ENCODE assay signal across 26 cellular contexts in the genomic region with DNA sequence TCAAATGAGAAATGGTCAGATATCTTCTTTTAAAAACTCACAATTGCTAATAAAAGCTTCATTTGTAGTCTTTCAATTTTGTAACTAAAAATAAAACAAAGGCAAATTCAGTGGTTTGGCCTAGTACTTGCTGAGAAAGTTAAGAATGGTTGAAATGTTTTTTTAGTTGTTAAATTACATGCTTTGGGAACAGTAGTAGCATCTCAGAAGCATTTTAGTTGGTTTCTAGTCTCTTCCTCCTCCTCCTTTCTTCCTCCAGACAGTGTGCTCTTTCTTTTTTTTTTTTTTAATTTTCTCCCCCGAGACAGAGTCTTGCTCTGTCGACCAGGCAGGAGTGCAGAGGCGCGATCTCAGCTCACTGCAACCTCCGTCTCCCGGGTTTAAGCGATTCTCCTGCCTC. TPM values are rescaled to one million over a fixed set of nuclear protein-coding genes. Genes with fewer than 3 reads are reported as not detected.
DNase-seq lines count a peak whose midpoint lies in the region; ATAC-seq and TF ChIP-seq lines count a peak whose summit lies in the region.
"Had no signal": no experiment of that assay in that cellular context is flagged by ENCODE, and none has a peak within 500 bp of the region (broad histone marks: within the 10 kb centered on the region; RNA-seq: fewer than 3 reads in every experiment).

No MANE protein-coding gene starts in this region.

- peaks cover 49% of the 10 kb centered on the region for H4K20me1 ChIP-seq in Karpas-422 (ENCODE audit: insufficient read depth, low read depth, low read length)

- no peak overlapping the region; the same call in 1 of the 2 replicates for H3K9ac ChIP-seq in Karpas-422 (ENCODE audit: low read length)
- H3K9ac ChIP-seq: neural progenitor cell had no signal

- peaks cover 6% of the 10 kb centered on the region for H3K4me1 Mint-ChIP-seq in nephron progenitor cell
- peaks cover 11% of the 10 kb centered on the region; the same call in 1 of the 2 replicates for H3K4me1 Mint-ChIP-seq in WTC11
- H3K4me1 Mint-ChIP-seq: neural progenitor cell had no signal

- H3K27me3 ChIP-seq in Karpas-422 (ENCODE audit: low read length): no peaks in the 10 kb centered on the region
- H3K27me3 ChIP-seq: neural progenitor cell had no signal

- no peaks in the 10 kb centered on the region for H3K27me3 Mint-ChIP-seq in nephron progenitor cell (ENCODE audit: low read depth, poor library complexity)
- no peaks in the 10 kb centered on the region for H3K27me3 Mint-ChIP-seq in WTC11 (ENCODE audit: low read depth)
- H3K27me3 Mint-ChIP-seq: activated naive CD4-positive, alpha-beta T cell treated with anti-CD3 and anti-CD28 coated beads, Interleukin-2, amount 50 U/mL, for 24 hours; T-cell had no signal

- POLR2A ChIA-PET in WTC11 (lab: Charles Lee): no interaction called here

- H3K9me3 ChIP-seq in Karpas-422 (ENCODE audit: low read length): no peaks in the 10 kb centered on the region
- H3K9me3 ChIP-seq: mucosa of descending colon had no signal

- H3K9me2 ChIP-seq in Karpas-422 (replicated peaks; ENCODE audit: insufficient read depth, low read length): no peaks in the 10 kb centered on the region

- H3K27ac Mint-ChIP-seq in nephron progenitor cell: peak overlapping the region; percentile 6
- no peak overlapping the region for H3K27ac Mint-ChIP-seq in WTC11
- H3K27ac Mint-ChIP-seq: activated naive CD4-positive, alpha-beta T cell treated with anti-CD3 and anti-CD28 coated beads, Interleukin-2, amount 50 U/mL, for 24 hours; CD8-positive, alpha-beta T cell; neural progenitor cell; stimulated activated effector memory CD8-positive, alpha-beta T cell treated with anti-CD3 and anti-CD28 coated beads, Interleukin-12 subunit alpha, Interleukin-12 subunit beta, amount 100 ng/mL, for 72 hours; T-cell had no signal

- no peak overlapping the region for H3K27ac ChIP-seq in Karpas-422 (ENCODE audit: low read length)
- H3K27ac ChIP-seq: neural progenitor cell, skin epidermis had no signal

- DNase-seq in Karpas-422: peak; percentile 45
- no peak for DNase-seq in nephron progenitor cell
- DNase-seq in WTC11 (ENCODE audit: low spot score): no peak
- DNase-seq in activated gamma-delta T cell treated with Interleukin-2 at 50 U/mL for 16 hours: no peak
- no peak for DNase-seq in DMS 273 treated with DMSO at 0.1 percent for 48 hours (lab: John Stamatoyannopoulos, UW)
- DNase-seq: activated CD4-positive, alpha-beta T cell treated with anti-CD3 and anti-CD28 coated beads for 4 hours; activated T-cell treated with anti-CD3 and anti-CD28 coated beads, Interleukin-2, amount 50 U/mL, for 4 hours; anterior cingulate cortex; CD8-positive, alpha-beta T cell; central memory CD4-positive, alpha-beta T cell; GF-D8; mucosa of descending colon; NCI-H1048; NCI-H2029; NCI-H226; NCI-H748 treated with DMSO at 0.1 percent for 48 hours; SHP77 treated with DMSO at 0.1 percent for 48 hours; stimulated activated CD4-positive, alpha-beta T cell treated with anti-CD3 and anti-CD28 coated beads, Interleukin-2, amount 100 ng/mL, for 24 hours; T-cell had no signal

- CTCF ChIA-PET in WTC11 (lab: Charles Lee): no interaction called here

- H3K36me3 ChIP-seq in Karpas-422 (ENCODE audit: insufficient read depth, low read length): no peaks in the 10 kb centered on the region
- H3K36me3 ChIP-seq: neural progenitor cell had no signal

- no peak overlapping the region for H3K4me3 ChIP-seq in Karpas-422 (ENCODE audit: low read length)
- H3K4me3 ChIP-seq: mucosa of descending colon, neural progenitor cell, skin epidermis had no signal

- H3K4me2 ChIP-seq in Karpas-422 (ENCODE audit: low read depth, low read length, poor library complexity, severe bottlenecking): peak overlapping the region; percentile 45
- H3K4me2 ChIP-seq: neural progenitor cell had no signal

- H3K36me3 Mint-ChIP-seq in nephron progenitor cell (ENCODE audit: low read depth): no peaks in the 10 kb centered on the region
- H3K36me3 Mint-ChIP-seq in WTC11: no peaks in the 10 kb centered on the region
- H3K36me3 Mint-ChIP-seq: neural progenitor cell; stimulated activated effector memory CD8-positive, alpha-beta T cell treated with anti-CD3 and anti-CD28 coated beads, Interleukin-12 subunit alpha, Interleukin-12 subunit beta, amount 100 ng/mL, for 72 hours had no signal

- ATAC-seq in GM18505 (IDR thresholded peaks at IDR 0.05; ENCODE audit: unreplicated experiment) (peak; percentile 47), GM21528 (IDR thresholded peaks at IDR 0.05; ENCODE audit: low FRiP score, unreplicated experiment) (peak; percentile 52), WTC11 (no peak)
- ATAC-seq: activated T-cell treated with anti-CD3 and anti-CD28 coated beads, Interleukin-2, amount 50 U/mL, for 4 hours; CD8-positive, alpha-beta T cell; HCT116; mucosa of descending colon; stimulated activated effector memory CD8-positive, alpha-beta T cell treated with anti-CD3 and anti-CD28 coated beads, Interleukin-12 subunit alpha, Interleukin-12 subunit beta, amount 100 ng/mL, for 72 hours; T-cell had no signal

- no peak for TF ChIP-seq POLR2A in GM18505 (IDR thresholded peaks at IDR 0.05; ENCODE audit: borderline replicate concordance, extremely low read depth, insufficient read depth, insufficient read length)

- no peaks in the 10 kb centered on the region for H3K79me2 ChIP-seq in Karpas-422 (ENCODE audit: low read length)

- no peak overlapping the region for H2AFZ ChIP-seq in Karpas-422 (ENCODE audit: low read length)
- H2AFZ ChIP-seq: neural progenitor cell had no signal

- H3K4me1 ChIP-seq in Karpas-422 (ENCODE audit: low read length): peaks cover 13% of the 10 kb centered on the region
- H3K4me1 ChIP-seq: neural progenitor cell had no signal

- no peaks in the 10 kb centered on the region for H3K9me3 Mint-ChIP-seq in nephron progenitor cell
- peaks cover 3% of the 10 kb centered on the region; the same call in 1 of the 2 replicates for H3K9me3 Mint-ChIP-seq in WTC11
- H3K9me3 Mint-ChIP-seq: activated naive CD4-positive, alpha-beta T cell treated with anti-CD3 and anti-CD28 coated beads, Interleukin-2, amount 50 U/mL, for 24 hours; activated T-cell treated with anti-CD3 and anti-CD28 coated beads, Interleukin-2, amount 50 U/mL, for 4 hours; CD8-positive, alpha-beta T cell; neural progenitor cell; stimulated activated effector memory CD8-positive, alpha-beta T cell treated with anti-CD3 and anti-CD28 coated beads, Interleukin-12 subunit alpha, Interleukin-12 subunit beta, amount 100 ng/mL, for 72 hours; T-cell had no signal

- H3K4me3 Mint-ChIP-seq in nephron progenitor cell (no peak overlapping the region), WTC11 (no peak overlapping the region)
- H3K4me3 Mint-ChIP-seq: activated naive CD4-positive, alpha-beta T cell treated with anti-CD3 and anti-CD28 coated beads, Interleukin-2, amount 50 U/mL, for 24 hours; activated T-cell treated with anti-CD3 and anti-CD28 coated beads, Interleukin-2, amount 50 U/mL, for 4 hours; CD8-positive, alpha-beta T cell; neural progenitor cell; stimulated activated effector memory CD8-positive, alpha-beta T cell treated with anti-CD3 and anti-CD28 coated beads, Interleukin-12 subunit alpha, Interleukin-12 subunit beta, amount 100 ng/mL, for 72 hours; T-cell had no signal

- TF ChIP-seq CTCF in nephron progenitor cell (IDR thresholded peaks at IDR 0.05) (no peak), WTC11 (IDR thresholded peaks at IDR 0.05) (no peak)

TF ChIP-seq in WTC11, 78 proteins besides CTCF, POLR2A, EP300 and RAD21 (continues in another document):
- TF ChIP-seq SMAD3 (CRISPR knock-in tag; IDR thresholded peaks at IDR 0.05; ENCODE audit: borderline replicate concordance): no peak
- TF ChIP-seq ZNF396 (CRISPR knock-in tag; IDR thresholded peaks at IDR 0.05; ENCODE audit: borderline replicate concordance): no peak
- no peak for TF ChIP-seq TCF7 (CRISPR knock-in tag; IDR thresholded peaks at IDR 0.05; ENCODE audit: low read depth)
- TF ChIP-seq JUN (CRISPR knock-in tag; IDR thresholded peaks at IDR 0.05): no peak
- TF ChIP-seq JAZF1 (CRISPR knock-in tag; IDR thresholded peaks at IDR 0.05): no peak
- TF ChIP-seq ZNF671 (CRISPR knock-in tag; IDR thresholded peaks at IDR 0.05): no peak
- TF ChIP-seq, protein P1, sequence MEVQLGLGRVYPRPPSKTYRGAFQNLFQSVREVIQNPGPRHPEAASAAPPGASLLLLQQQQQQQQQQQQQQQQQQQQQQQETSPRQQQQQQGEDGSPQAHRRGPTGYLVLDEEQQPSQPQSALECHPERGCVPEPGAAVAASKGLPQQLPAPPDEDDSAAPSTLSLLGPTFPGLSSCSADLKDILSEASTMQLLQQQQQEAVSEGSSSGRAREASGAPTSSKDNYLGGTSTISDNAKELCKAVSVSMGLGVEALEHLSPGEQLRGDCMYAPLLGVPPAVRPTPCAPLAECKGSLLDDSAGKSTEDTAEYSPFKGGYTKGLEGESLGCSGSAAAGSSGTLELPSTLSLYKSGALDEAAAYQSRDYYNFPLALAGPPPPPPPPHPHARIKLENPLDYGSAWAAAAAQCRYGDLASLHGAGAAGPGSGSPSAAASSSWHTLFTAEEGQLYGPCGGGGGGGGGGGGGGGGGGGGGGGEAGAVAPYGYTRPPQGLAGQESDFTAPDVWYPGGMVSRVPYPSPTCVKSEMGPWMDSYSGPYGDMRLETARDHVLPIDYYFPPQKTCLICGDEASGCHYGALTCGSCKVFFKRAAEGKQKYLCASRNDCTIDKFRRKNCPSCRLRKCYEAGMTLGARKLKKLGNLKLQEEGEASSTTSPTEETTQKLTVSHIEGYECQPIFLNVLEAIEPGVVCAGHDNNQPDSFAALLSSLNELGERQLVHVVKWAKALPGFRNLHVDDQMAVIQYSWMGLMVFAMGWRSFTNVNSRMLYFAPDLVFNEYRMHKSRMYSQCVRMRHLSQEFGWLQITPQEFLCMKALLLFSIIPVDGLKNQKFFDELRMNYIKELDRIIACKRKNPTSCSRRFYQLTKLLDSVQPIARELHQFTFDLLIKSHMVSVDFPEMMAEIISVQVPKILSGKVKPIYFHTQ (CRISPR knock-in tag; IDR thresholded peaks at IDR 0.05): no peak
- no peak for TF ChIP-seq CBFB (CRISPR knock-in tag; IDR thresholded peaks at IDR 0.05; ENCODE audit: low read depth)
- no peak for TF ChIP-seq TEAD1 (CRISPR knock-in tag; IDR thresholded peaks at IDR 0.05)
- TF ChIP-seq, protein P2, sequence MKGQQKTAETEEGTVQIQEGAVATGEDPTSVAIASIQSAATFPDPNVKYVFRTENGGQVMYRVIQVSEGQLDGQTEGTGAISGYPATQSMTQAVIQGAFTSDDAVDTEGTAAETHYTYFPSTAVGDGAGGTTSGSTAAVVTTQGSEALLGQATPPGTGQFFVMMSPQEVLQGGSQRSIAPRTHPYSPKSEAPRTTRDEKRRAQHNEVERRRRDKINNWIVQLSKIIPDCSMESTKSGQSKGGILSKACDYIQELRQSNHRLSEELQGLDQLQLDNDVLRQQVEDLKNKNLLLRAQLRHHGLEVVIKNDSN (CRISPR knock-in tag; IDR thresholded peaks at IDR 0.05): no peak
- no peak for TF ChIP-seq ZNF263 (CRISPR knock-in tag; IDR thresholded peaks at IDR 0.05; ENCODE audit: low read depth)
- no peak for TF ChIP-seq GTF2I (CRISPR knock-in tag; conservative IDR thresholded peaks at IDR 0.05)

RNA-seq across cellular contexts. Expression of a gene that starts 9.8 kb away (rescaled TPM):
- total RNA-seq in Karpas-422 (2014; rRNA removed; shearing (Covaris generic); ENCODE audit: low replicate concordance): 4.4 and 6.0 TPM in 2 replicates
- total RNA-seq in WTC11 (2021): 9.4 to 12.8 TPM (median 10.5 TPM) in 3 replicates

RNA-seq across cellular contexts. Expression of a gene that starts 10.1 kb away (rescaled TPM):
- 3.6 and 10.7 TPM in 2 replicates for total RNA-seq in Karpas-422 (2014; rRNA removed; shearing (Covaris generic); ENCODE audit: low replicate concordance)
- 35.4 to 37.4 TPM (median 36.7 TPM) in 3 replicates for total RNA-seq in WTC11 (2021)
